14 cellular contexts compared by ENCODE assay signal in genomic region chr2:232574674-232575403, GRCh38. TPM values are rescaled to one million over a fixed set of nuclear protein-coding genes. Genes with fewer than 3 reads are reported as not detected.
DNase-seq lines count a peak whose midpoint lies in the region; ATAC-seq and TF ChIP-seq lines count a peak whose summit lies in the region.
"Had no signal": no experiment of that assay in that cellular context is flagged by ENCODE, and none has a peak within 500 bp of the region (broad histone marks: within the 10 kb centered on the region; RNA-seq: fewer than 3 reads in every experiment).

No MANE protein-coding gene starts in this region.

- DNase-seq in HFF-Myc (ENCODE audit: extremely low read depth, low read depth) (peak; percentile 11), epithelial cell of esophagus (ENCODE audit: low read depth) (peak; percentile 72), osteoblast (ENCODE audit: insufficient read length, low spot score, missing footprints) (no peak), nucleus accumbens (lab: John Stamatoyannopoulos, UW) (no peak), NCI-H2196 (lab: John Stamatoyannopoulos, UW; ENCODE audit: unreplicated experiment) (no peak)
- DNase-seq: activated CD4-positive, alpha-beta T cell treated with anti-CD3 and anti-CD28 coated beads for 48 hours; endodermal cell; NCI-H2227 treated with DMSO at 0.1 percent for 48 hours; PC-9; stimulated activated CD4-positive, alpha-beta T cell treated with anti-CD3 and anti-CD28 coated beads, Interleukin-2, amount 100 ng/mL, for 48 hours; stimulated activated naive CD4-positive, alpha-beta T cell had no signal

- H3K4me3 ChIP-seq in HFF-Myc (replicated peaks; ENCODE audit: low read depth, low read length) (no peak overlapping the region), epithelial cell of esophagus (ENCODE audit: low read length) (no peak overlapping the region), osteoblast (ENCODE audit: insufficient read depth, low read length) (no peak overlapping the region)
- H3K4me3 ChIP-seq: PC-9 had no signal

- no peaks in the 10 kb centered on the region for H4K20me1 ChIP-seq in osteoblast (ENCODE audit: insufficient read depth, low read length)

- peaks cover 28% of the 10 kb centered on the region for H3K36me3 ChIP-seq in osteoblast (ENCODE audit: insufficient read depth, low read length)

- H2AFZ ChIP-seq in osteoblast (ENCODE audit: low read length), result no peak overlapping the region
- H2AFZ ChIP-seq: PC-9 had no signal

- H3K4me2 ChIP-seq in osteoblast (ENCODE audit: insufficient read depth, low read length), result no peak overlapping the region
- H3K4me2 ChIP-seq: PC-9 had no signal

- TF ChIP-seq CTCF in HFF-Myc (IDR thresholded peaks at IDR 0.05; ENCODE audit: low read depth, low read length, missing control alignments), result no peak
- no peak for TF ChIP-seq CTCF in epithelial cell of esophagus (IDR thresholded peaks at IDR 0.05; ENCODE audit: insufficient read depth, low read depth, low read length, missing control alignments)
- no peak for TF ChIP-seq CTCF in osteoblast (IDR thresholded peaks at IDR 0.05; ENCODE audit: extremely low read depth, low read depth, low read length)

- no peaks in the 10 kb centered on the region for H3K27me3 ChIP-seq in osteoblast (ENCODE audit: insufficient read depth, low read length)

- ATAC-seq in HG02970 (IDR thresholded peaks at IDR 0.05; ENCODE audit: low FRiP score, unreplicated experiment), result no peak

- H3K27ac ChIP-seq in osteoblast (ENCODE audit: low read depth, low read length), result peak overlapping the region; percentile 31
- H3K27ac ChIP-seq: PC-9 had no signal

- no peaks in the 10 kb centered on the region for H3K9me3 ChIP-seq in osteoblast (ENCODE audit: low read depth, low read length)

- peaks cover 19% of the 10 kb centered on the region for H3K4me1 ChIP-seq in osteoblast (ENCODE audit: insufficient read depth, low read length)

- H3K79me2 ChIP-seq in osteoblast (ENCODE audit: insufficient read depth, low read length), result no peaks in the 10 kb centered on the region

RNA-seq across cellular contexts. Expression of gene EIF4E2, which starts 24.4 kb away (rescaled TPM):
- total RNA-seq in osteoblast, result 70.6 and 83.7 TPM in 2 replicates

RNA-seq across cellular contexts. Expression of gene TIGD1, which starts 24.5 kb away (rescaled TPM):
- total RNA-seq in osteoblast, result 5.8 and 6.8 TPM in 2 replicates

RNA-seq across cellular contexts. Expression of gene CHRNG, which starts 35.3 kb away (rescaled TPM):
- total RNA-seq in osteoblast, result not detected in 2 replicates
- total RNA-seq: endodermal cell, H1, PC-9, posterior vena cava had no signal

RNA-seq across cellular contexts. Expression of gene CHRND, which starts 48.9 kb away (rescaled TPM):
- not detected in 2 replicates for total RNA-seq in osteoblast
- total RNA-seq: H1, PC-9, posterior vena cava had no signal

RNA-seq across cellular contexts. Expression of gene PRSS56, which starts 54.7 kb away (rescaled TPM):
- not detected in 2 replicates for total RNA-seq in osteoblast
- total RNA-seq: endodermal cell, H1, PC-9, posterior vena cava had no signal

Comparison
In these comparisons a context has a peak if more than half of its experiments do, and no peak if none do; other contexts are left out.
1. DNase-seq: peak in HFF-Myc (single experiment) and epithelial cell of esophagus (single experiment); none in osteoblast (single experiment), nucleus accumbens (0 of 56) and NCI-H2196 (single experiment).